Comparison of ENCODE assay signal across 36 cellular contexts in genomic region chrX:112753116-112753515, GRCh38.
A peak's percentile ranks its signal among the peaks of the same experiment; 100 is the strongest.
DNase-seq lines count a peak whose midpoint lies in the region; ATAC-seq, FAIRE-seq and TF ChIP-seq lines count a peak whose summit lies in the region.
"Had no signal": no experiment of that assay in that cellular context is flagged by ENCODE, and none has a peak within 500 bp of the region (broad histone marks: within the 10 kb centered on the region; RNA-seq: fewer than 3 reads in every experiment).

No MANE protein-coding gene starts in this region.

- H3K9me3 ChIP-seq in A549 (no peaks in the 10 kb centered on the region), astrocyte (ENCODE audit: insufficient read depth, low read depth, low read length) (no peaks in the 10 kb centered on the region)
- no peaks in the 10 kb centered on the region for H3K9me3 ChIP-seq in naive thymus-derived CD4-positive, alpha-beta T cell (ENCODE audit: control insufficient read depth in 2 of 3, low read length in 3 of 3)
- H3K9me3 ChIP-seq: BE2C, BLaER1, Caco-2 had no signal

- no peak for TF ChIP-seq POLR2A in A549 (IDR thresholded peaks at IDR 0.05; ENCODE audit: low read length)

- H3K4me1 Mint-ChIP-seq in astrocyte (ENCODE audit: low read depth, unreplicated experiment), result peaks cover 2% of the 10 kb centered on the region
- H3K4me1 Mint-ChIP-seq in naive thymus-derived CD4-positive, alpha-beta T cell, result no peaks in the 10 kb centered on the region
- H3K4me1 Mint-ChIP-seq: B cell; CD14-positive monocyte; CD4-positive, alpha-beta memory T cell; CD4-positive, CD25-positive, alpha-beta regulatory T cell; CD8-positive, alpha-beta memory T cell had no signal

- no peak for ATAC-seq in A549
- ATAC-seq in naive thymus-derived CD4-positive, alpha-beta T cell, result no peak
- ATAC-seq in GM21528 (IDR thresholded peaks at IDR 0.05; ENCODE audit: low FRiP score, unreplicated experiment), result no peak
- ATAC-seq: CD8-positive, alpha-beta T cell had no signal

- H3K9me3 Mint-ChIP-seq in astrocyte (ENCODE audit: unreplicated experiment), result no peaks in the 10 kb centered on the region
- H3K9me3 Mint-ChIP-seq in naive thymus-derived CD4-positive, alpha-beta T cell, result no peaks in the 10 kb centered on the region
- H3K9me3 Mint-ChIP-seq: CD4-positive, alpha-beta T cell; CD4-positive, CD25-positive, alpha-beta regulatory T cell; CD8-positive, alpha-beta T cell had no signal

- no peak for DNase-seq in A549 (ENCODE audit: low read depth in 1 of 2, low spot score in 1 of 2)
- peak; percentile 59 for DNase-seq in AG10803 (ENCODE audit: low read depth)
- DNase-seq in astrocyte (ENCODE audit: low read depth), result no peak
- DNase-seq in naive thymus-derived CD4-positive, alpha-beta T cell, result no peak
- DNase-seq in OCI-M2 (lab: John Stamatoyannopoulos, UW; ENCODE audit: unreplicated experiment), result no peak
- DNase-seq in T1000 (lab: John Stamatoyannopoulos, UW), result no peak
- DNase-seq: 8988T; ACHN; AML-193; BE2C; C1 segment of cervical spinal cord; Caco-2; Calu3; CD4-positive, alpha-beta memory T cell; CD4-positive, alpha-beta T cell; CD4-positive, CD25-positive, alpha-beta regulatory T cell; CD8-positive, alpha-beta memory T cell; CD8-positive, alpha-beta T cell; COR-L47; DMS 273 treated with DMSO at 0.1 percent for 48 hours; DMS153; DMS53; DMS79; DMS79 treated with DMSO at 0.1 percent for 48 hours; DND-41; EL had no signal

- POLR2A ChIA-PET in A549 (lab: Yijun Ruan, JAX), result no interaction called here
- POLR2A ChIA-PET in naive thymus-derived CD4-positive, alpha-beta T cell (lab: Charles Lee), result no interaction called here

- no peak for TF ChIP-seq CTCF in A549 (IDR thresholded peaks at IDR 0.05)
- TF ChIP-seq CTCF in AG10803 (conservative IDR thresholded peaks at IDR 0.05; ENCODE audit: low read length), result no peak
- no peak for TF ChIP-seq CTCF in astrocyte (IDR thresholded peaks at IDR 0.05; ENCODE audit: insufficient read depth, low read depth, low read length)

- H3K27ac ChIP-seq in A549 (no peak overlapping the region), astrocyte (ENCODE audit: low read depth, low read length) (no peak overlapping the region)
- H3K27ac ChIP-seq in naive thymus-derived CD4-positive, alpha-beta T cell (ENCODE audit: low read depth, low read length), result no peak overlapping the region
- H3K27ac ChIP-seq: 22Rv1; BLaER1; BLaER1 treated with 17β-estradiol and CSF1 and Interleukin-3, amounts not matched to agents 10 nM and 100 nM; C4-2B had no signal

- H3K4me1 ChIP-seq in A549, result no peaks in the 10 kb centered on the region
- no peaks in the 10 kb centered on the region for H3K4me1 ChIP-seq in astrocyte (ENCODE audit: insufficient read depth, low read length)
- no peaks in the 10 kb centered on the region for H3K4me1 ChIP-seq in naive thymus-derived CD4-positive, alpha-beta T cell (ENCODE audit: control insufficient read depth in 2 of 2, insufficient read depth in 2 of 2, low read length in 2 of 2)
- H3K4me1 ChIP-seq: BE2C; BLaER1; BLaER1 treated with 17β-estradiol and CSF1 and Interleukin-3, amounts not matched to agents 10 nM and 100 nM; Caco-2 had no signal

- no peak overlapping the region for H3K4me3 ChIP-seq in A549
- no peak overlapping the region for H3K4me3 ChIP-seq in AG10803 (ENCODE audit: low read length)
- no peak overlapping the region for H3K4me3 ChIP-seq in astrocyte (ENCODE audit: insufficient read depth, low read depth, low read length)
- no peak overlapping the region for H3K4me3 ChIP-seq in naive thymus-derived CD4-positive, alpha-beta T cell (ENCODE audit: low read length)
- H3K4me3 ChIP-seq: BLaER1; BLaER1 treated with 17β-estradiol and CSF1 and Interleukin-3, amounts not matched to agents 10 nM and 100 nM had no signal

- TF ChIP-seq EP300 in A549 (IDR thresholded peaks at IDR 0.05), result no peak

- H2AFZ ChIP-seq in astrocyte (ENCODE audit: low read depth, low read length), result no peak overlapping the region

- no peak overlapping the region for H3K4me3 Mint-ChIP-seq in astrocyte (ENCODE audit: unreplicated experiment)
- no peak overlapping the region for H3K4me3 Mint-ChIP-seq in naive thymus-derived CD4-positive, alpha-beta T cell
- H3K4me3 Mint-ChIP-seq: B cell; CD14-positive monocyte; CD4-positive, alpha-beta memory T cell; CD4-positive, alpha-beta T cell; CD4-positive, CD25-positive, alpha-beta regulatory T cell; CD8-positive, alpha-beta memory T cell; CD8-positive, alpha-beta T cell had no signal

- H3K27ac Mint-ChIP-seq in astrocyte (ENCODE audit: unreplicated experiment), result no peak overlapping the region
- H3K27ac Mint-ChIP-seq in naive thymus-derived CD4-positive, alpha-beta T cell, result no peak overlapping the region
- H3K27ac Mint-ChIP-seq: B cell; CD4-positive, alpha-beta memory T cell; CD4-positive, alpha-beta T cell; CD4-positive, CD25-positive, alpha-beta regulatory T cell; CD8-positive, alpha-beta memory T cell; CD8-positive, alpha-beta T cell had no signal

- intact Hi-C loops in naive thymus-derived CD4-positive, alpha-beta T cell (cut with micrococcal nuclease), result no loop called here

- no peak for TF ChIP-seq RAD21 in A549 (conservative IDR thresholded peaks at IDR 0.05 in 1 of 2, IDR thresholded peaks at IDR 0.05 in 1 of 2)

- H3K27me3 ChIP-seq in astrocyte (ENCODE audit: insufficient read depth, low read length), result no peaks in the 10 kb centered on the region
- no peaks in the 10 kb centered on the region for H3K27me3 ChIP-seq in naive thymus-derived CD4-positive, alpha-beta T cell (ENCODE audit: control insufficient read depth in 2 of 2, insufficient read depth in 2 of 2, low read length in 2 of 2)
- H3K27me3 ChIP-seq: BE2C had no signal

- no peaks in the 10 kb centered on the region for H3K27me3 Mint-ChIP-seq in astrocyte (ENCODE audit: low read depth, unreplicated experiment)
- H3K27me3 Mint-ChIP-seq in naive thymus-derived CD4-positive, alpha-beta T cell, result peaks cover 0 to 4% (median 0%) of the 10 kb centered on the region in 5 donors
- H3K27me3 Mint-ChIP-seq: B cell; CD4-positive, CD25-positive, alpha-beta regulatory T cell had no signal

- no peaks in the 10 kb centered on the region for H4K20me1 ChIP-seq in astrocyte (ENCODE audit: insufficient read depth, low read length)
- H4K20me1 ChIP-seq: BLaER1 had no signal

- WGBS in A549 (ENCODE audit: missing lambda C conversion rate), result 9% methylated on average over 1 of the region's 1 CpG

- no peaks in the 10 kb centered on the region for H3K79me2 ChIP-seq in astrocyte (ENCODE audit: insufficient read depth, low read length)

- H3K4me2 ChIP-seq in A549 (no peak overlapping the region), astrocyte (ENCODE audit: low read length) (no peak overlapping the region)
- H3K4me2 ChIP-seq: BLaER1; BLaER1 treated with 17β-estradiol and CSF1 and Interleukin-3, amounts not matched to agents 10 nM and 100 nM had no signal

- no peak overlapping the region for H3K9ac ChIP-seq in astrocyte (ENCODE audit: low read length)
- H3K9ac ChIP-seq: BLaER1; BLaER1 treated with 17β-estradiol and CSF1 and Interleukin-3, amounts not matched to agents 10 nM and 100 nM had no signal

- CTCF ChIA-PET in A549 (lab: Yijun Ruan, JAX), result no interaction called here
- CTCF ChIA-PET in naive thymus-derived CD4-positive, alpha-beta T cell (lab: Charles Lee), result no interaction called here

- H3K36me3 ChIP-seq in astrocyte (ENCODE audit: insufficient read depth, low read length), result no peaks in the 10 kb centered on the region
- no peaks in the 10 kb centered on the region for H3K36me3 ChIP-seq in naive thymus-derived CD4-positive, alpha-beta T cell (ENCODE audit: control insufficient read depth in 2 of 3, insufficient read depth in 3 of 3, low read length in 3 of 3)
- H3K36me3 ChIP-seq: BE2C; BLaER1; BLaER1 treated with 17β-estradiol and CSF1 and Interleukin-3, amounts not matched to agents 10 nM and 100 nM had no signal

- FAIRE-seq in A549 (lab: Jason Lieb, UNC) (peak; percentile 78), astrocyte (lab: Jason Lieb, UNC) (peak; percentile 55), colon (lab: Jason Lieb, UNC) (peak; percentile 55)
- FAIRE-seq: A204.1, D721Med had no signal

- H3K36me3 Mint-ChIP-seq in astrocyte (ENCODE audit: low read depth, unreplicated experiment), result no peaks in the 10 kb centered on the region
- H3K36me3 Mint-ChIP-seq in naive thymus-derived CD4-positive, alpha-beta T cell, result no peaks in the 10 kb centered on the region
- H3K36me3 Mint-ChIP-seq: CD14-positive monocyte; CD4-positive, alpha-beta memory T cell; CD4-positive, CD25-positive, alpha-beta regulatory T cell; CD8-positive, alpha-beta memory T cell; CD8-positive, alpha-beta T cell had no signal

TF ChIP-seq in A549, 52 proteins besides CTCF, POLR2A, EP300 and RAD21:
- TF ChIP-seq HES2 (IDR thresholded peaks at IDR 0.05) (no peak), HOXB13 (CRISPR knock-in tag; IDR thresholded peaks at IDR 0.05; ENCODE audit: low read depth) (no peak), EHF (CRISPR knock-in tag; IDR thresholded peaks at IDR 0.05) (no peak), TFCP2L1 (CRISPR knock-in tag; IDR thresholded peaks at IDR 0.05) (no peak), HOXA7 (CRISPR knock-in tag; IDR thresholded peaks at IDR 0.05) (no peak), ESRRA (IDR thresholded peaks at IDR 0.05; ENCODE audit: borderline replicate concordance, low read length) (no peak), FOXS1 (CRISPR knock-in tag; IDR thresholded peaks at IDR 0.05) (no peak), CBX2 (IDR thresholded peaks at IDR 0.05; ENCODE audit: borderline replicate concordance, low read depth) (no peak), GATA3 (IDR thresholded peaks at IDR 0.05; ENCODE audit: borderline replicate concordance) (no peak), ZFP36 (IDR thresholded peaks at IDR 0.05; ENCODE audit: borderline replicate concordance, partially characterized antibody) (no peak), NFE2L2 (conservative IDR thresholded peaks at IDR 0.05; ENCODE audit: low read length) (no peak), PHF8 (IDR thresholded peaks at IDR 0.05; ENCODE audit: borderline replicate concordance, low read depth) (no peak), PBX3 (IDR thresholded peaks at IDR 0.05) (no peak)
